Comparison of ENCODE assay signal across 28 cellular contexts in the genomic region with DNA sequence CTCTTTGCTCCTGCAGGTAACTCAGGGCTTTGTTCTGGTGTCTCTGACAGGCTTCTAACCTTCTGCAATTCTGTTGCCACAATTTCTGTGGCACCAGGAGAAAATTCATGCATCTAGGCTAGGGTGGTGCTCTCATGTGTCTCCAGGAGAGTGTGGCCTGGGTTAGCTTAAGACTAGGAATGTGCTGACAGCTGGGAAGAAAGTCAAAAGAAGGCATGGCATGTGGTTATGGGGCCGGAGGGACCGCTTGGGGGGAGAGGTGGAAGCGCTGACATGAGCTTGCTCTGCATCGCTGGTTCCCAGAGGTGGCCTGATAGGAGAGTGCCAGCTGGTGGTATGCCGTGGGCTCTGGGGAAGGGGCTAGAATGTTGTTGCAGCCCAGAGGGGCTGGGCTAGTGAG.
"Had no signal": no experiment of that assay in that cellular context is flagged by ENCODE, and none has a peak within 500 bp of the region (broad histone marks: within the 10 kb centered on the region; RNA-seq: fewer than 3 reads in every experiment).

No MANE protein-coding gene starts in this region.

- DNase-seq: activated CD4-positive, alpha-beta memory T cell treated with anti-CD3 and anti-CD28 coated beads for 36 hours; activated CD4-positive, alpha-beta T cell treated with anti-CD3 and anti-CD28 coated beads for 36 hours; activated CD4-positive, alpha-beta T cell treated with anti-CD3 and anti-CD28 coated beads, Interleukin-2, amount 50 U/mL, for 1 hour; activated CD8-positive, alpha-beta memory T cell treated with anti-CD3 and anti-CD28 coated beads, Interleukin-2, amount 50 U/mL, for 4 hours; activated gamma-delta T cell treated with Interleukin-2 at 50 U/mL for 16 hours; activated naive CD4-positive, alpha-beta T cell treated with anti-CD3 and anti-CD28 coated beads for 36 hours; activated T-cell treated with anti-CD3 and anti-CD28 coated beads for 4 hours; activated T-cell treated with anti-CD3 and anti-CD28 coated beads, Interleukin-2, amount 50 U/mL, for 4 hours; anterior cingulate cortex; caudate nucleus; NCI-H1105; NCI-H1417 treated with DMSO at 0.1 percent for 48 hours; NCI-H187 treated with DMSO at 0.1 percent for 48 hours; NCI-H2081; NCI-H345; NCI-H524 treated with DMSO at 0.1 percent for 48 hours; NK-92 treated with Interleukin-12 subunit alpha and Interleukin-12 subunit beta, amount 100 ng/mL, for 24 hours; PC-3; Peyer's patch; SIG-M5; SW 1271; T-helper 1 cell; T1000 had no signal

- H3K27ac ChIP-seq: Peyer's patch, RWPE1 had no signal

- H3K4me3 Mint-ChIP-seq: activated CD4-positive, alpha-beta memory T cell treated with anti-CD3 and anti-CD28 coated beads for 36 hours; activated CD4-positive, alpha-beta T cell treated with anti-CD3 and anti-CD28 coated beads for 36 hours; activated naive CD4-positive, alpha-beta T cell treated with anti-CD3 and anti-CD28 coated beads for 36 hours; activated T-cell treated with anti-CD3 and anti-CD28 coated beads, Interleukin-2, amount 50 U/mL, for 4 hours; activated T-helper 1 cell treated with anti-CD3 and anti-CD28 coated beads, Interleukin-12 subunit alpha, Interleukin-12 subunit beta, Interleukin-2, Interleukin-4 antibody, amounts not matched to agents 30 ng/mL and 10 ng/mL and 1 ng/mL, durations not matched to agents 14 hours and 24 hours and 36 hours; brain had no signal

- H3K4me1 ChIP-seq: Peyer's patch had no signal

- H3K9me3 ChIP-seq: Peyer's patch had no signal

- H3K36me3 ChIP-seq: Peyer's patch had no signal

- H3K4me3 ChIP-seq: K562, Peyer's patch had no signal

- FAIRE-seq: K562 had no signal

- H3K27ac Mint-ChIP-seq: activated CD4-positive, alpha-beta memory T cell treated with anti-CD3 and anti-CD28 coated beads for 36 hours; activated CD4-positive, alpha-beta T cell treated with anti-CD3 and anti-CD28 coated beads for 36 hours; activated naive CD4-positive, alpha-beta T cell treated with anti-CD3 and anti-CD28 coated beads for 36 hours; activated naive CD4-positive, alpha-beta T cell treated with anti-CD3 and anti-CD28 coated beads, Interleukin-2, amount 50 U/mL, for 72 hours; activated T-helper 1 cell treated with anti-CD3 and anti-CD28 coated beads, Interleukin-12 subunit alpha, Interleukin-12 subunit beta, Interleukin-2, Interleukin-4 antibody, amounts not matched to agents 30 ng/mL and 10 ng/mL and 1 ng/mL, durations not matched to agents 14 hours and 24 hours and 36 hours; brain had no signal

- H3K27me3 ChIP-seq: Peyer's patch had no signal

- H3K9me3 Mint-ChIP-seq: activated CD4-positive, alpha-beta memory T cell treated with anti-CD3 and anti-CD28 coated beads for 36 hours; activated naive CD4-positive, alpha-beta T cell treated with anti-CD3 and anti-CD28 coated beads for 36 hours; activated naive CD4-positive, alpha-beta T cell treated with anti-CD3 and anti-CD28 coated beads, Interleukin-2, amount 50 U/mL, for 72 hours; activated T-cell treated with anti-CD3 and anti-CD28 coated beads, Interleukin-2, amount 50 U/mL, for 4 hours; activated T-helper 1 cell treated with anti-CD3 and anti-CD28 coated beads, Interleukin-12 subunit alpha, Interleukin-12 subunit beta, Interleukin-2, Interleukin-4 antibody, amounts not matched to agents 30 ng/mL and 10 ng/mL and 1 ng/mL, durations not matched to agents 14 hours and 24 hours and 36 hours had no signal

- H3K36me3 Mint-ChIP-seq: activated CD4-positive, alpha-beta memory T cell treated with anti-CD3 and anti-CD28 coated beads for 36 hours; activated naive CD4-positive, alpha-beta T cell treated with anti-CD3 and anti-CD28 coated beads, Interleukin-2, amount 50 U/mL, for 72 hours; brain had no signal

- H3K4me1 Mint-ChIP-seq: activated CD4-positive, alpha-beta T cell treated with anti-CD3 and anti-CD28 coated beads for 36 hours had no signal
